ENCODE assay signal across 1 cellular context in genomic region chr12:155646-156045, GRCh38.
TF ChIP-seq lines count a peak whose summit lies in the region.

No MANE protein-coding gene starts in this region.

TF ChIP-seq in IMR-90, 13 proteins besides CTCF, POLR2A, EP300 and RAD21:
- TF ChIP-seq FOS (IDR thresholded peaks at IDR 0.05; ENCODE audit: low read depth, low read length), result no peak
- no peak for TF ChIP-seq CEBPB (IDR thresholded peaks at IDR 0.05; ENCODE audit: low read depth, low read length)
- TF ChIP-seq MAFK (IDR thresholded peaks at IDR 0.05; ENCODE audit: low read depth, low read length), result no peak
- TF ChIP-seq MAZ (IDR thresholded peaks at IDR 0.05; ENCODE audit: borderline replicate concordance, low read depth, low read length), result no peak
- TF ChIP-seq RFX5 (IDR thresholded peaks at IDR 0.05; ENCODE audit: low read depth, low read length), result no peak
- no peak for TF ChIP-seq NFE2L2 (IDR thresholded peaks at IDR 0.05; ENCODE audit: low read depth, low read length)
- no peak for TF ChIP-seq USF2 (IDR thresholded peaks at IDR 0.05; ENCODE audit: low read depth, low read length)
- no peak for TF ChIP-seq CHD1 (IDR thresholded peaks at IDR 0.05; ENCODE audit: low read depth, low read length)
